ENCODE assay signal across 10 cellular contexts in genomic region chr2:152499411-152499810, GRCh38.
DNase-seq lines count a peak whose midpoint lies in the region; ATAC-seq, FAIRE-seq and TF ChIP-seq lines count a peak whose summit lies in the region.
"Had no signal": no experiment of that assay in that cellular context is flagged by ENCODE, and none has a peak within 500 bp of the region (broad histone marks: within the 10 kb centered on the region; RNA-seq: fewer than 3 reads in every experiment).

No MANE protein-coding gene starts in this region.

- CTCF ChIA-PET in GM12878 (lab: Yijun Ruan, JAX) = interaction anchor here (1.0 to 2.9 kb wide), 7 partner anchors 13 to 323 kb away, joined by 3 to 8 read pairs (median 4); partner anchors contain the start of gene STAM2

- TF ChIP-seq EP300 in GM12878 (IDR thresholded peaks at IDR 0.05; ENCODE audit: borderline replicate concordance in 1 of 2, control insufficient read depth in 1 of 2, low read depth in 2 of 2, low read length in 2 of 2) = no peak

- H4K20me1 ChIP-seq in GM23248 (ENCODE audit: insufficient read depth) (no peaks in the 10 kb centered on the region), GM12878 (ENCODE audit: control insufficient read depth, insufficient read depth) (no peaks in the 10 kb centered on the region)

- POLR2A ChIA-PET in GM12878 (lab: Charles Lee) = interaction anchor here (0.8 to 1.4 kb wide), 4 partner anchors 9 to 114 kb away, joined by 3 to 6 read pairs (median 3); no protein-coding TSS in a partner anchor

- SMC1A ChIA-PET in GM12878 (lab: Charles Lee; ENCODE audit: uncharacterized antibody, unreplicated experiment) = interaction anchor here (0.7 to 12.4 kb wide), 14 partner anchors 8 to 323 kb away, joined by 3 to 98 read pairs (median 4); no protein-coding TSS in a partner anchor

- intact Hi-C loops in GM12878 (cut with micrococcal nuclease; ENCODE audit: unreplicated experiment) (loop anchor here (5.0 kb wide), 2 partner anchors 92 to 162 kb away; partner anchors contain the start of gene FMNL2), lower lobe of right lung (cut with DNase I) (no loop called here)

- DNase-seq in GM23248 (peak; percentile 22), GM12878 (ENCODE audit: low read depth, low spot score) (no peak), lower lobe of right lung (no peak), EL (no peak), hepatic stellate cell (ENCODE audit: low spot score) (no peak), NCI-H128 (lab: John Stamatoyannopoulos, UW; ENCODE audit: unreplicated experiment) (no peak)

- no peak for TF ChIP-seq CTCF in GM12878 (IDR thresholded peaks at IDR 0.05 in 2 of 3, conservative IDR thresholded peaks at IDR 0.05 in 1 of 3; ENCODE audit: control insufficient read depth in 2 of 3, extremely low read depth in 1 of 3, insufficient read depth in 1 of 3, low read depth in 3 of 3, low read length in 3 of 3)
- TF ChIP-seq CTCF in lower lobe of right lung (IDR thresholded peaks at IDR 0.05) = no peak

- peaks cover 19% of the 10 kb centered on the region for H3K4me1 ChIP-seq in GM23248 (ENCODE audit: insufficient read depth)
- H3K4me1 ChIP-seq in GM12878 (ENCODE audit: control insufficient read depth, insufficient read depth, low read length) = peaks cover 24% of the 10 kb centered on the region
- H3K4me1 ChIP-seq in lower lobe of right lung = peaks cover 30% of the 10 kb centered on the region
- H3K4me1 ChIP-seq in subcutaneous abdominal adipose tissue (ENCODE audit: control insufficient read depth in 5 of 5, insufficient read depth in 5 of 5, low read length in 5 of 5) = peaks cover 14 to 44% (median 34%) of the 10 kb centered on the region in 5 donors
- H3K4me1 ChIP-seq: prostate gland had no signal

- no peaks in the 10 kb centered on the region for H3K9me3 ChIP-seq in GM23248 (ENCODE audit: low read depth)
- no peaks in the 10 kb centered on the region; the same call in 2 of the 3 replicates for H3K9me3 ChIP-seq in GM12878 (replicated peaks; ENCODE audit: control insufficient read depth, insufficient read depth, low read length)
- H3K9me3 ChIP-seq in lower lobe of right lung = no peaks in the 10 kb centered on the region
- H3K9me3 ChIP-seq in subcutaneous abdominal adipose tissue (ENCODE audit: control insufficient read depth in 5 of 5, low read length in 5 of 5) = no peaks in the 10 kb centered on the region
- H3K9me3 ChIP-seq: prostate gland had no signal

- H2AFZ ChIP-seq in GM23248 (no peak overlapping the region; the same call in 1 of the 2 replicates), GM12878 (ENCODE audit: control insufficient read depth, low read depth, low read length) (peak overlapping the region; percentile 41)

- TF ChIP-seq POLR2A in GM12878 (IDR thresholded peaks at IDR 0.05; ENCODE audit: low read depth, low read length) = no peak

- H3K27me3 ChIP-seq in GM23248 (replicated peaks; ENCODE audit: insufficient read depth) (no peaks in the 10 kb centered on the region), GM12878 (replicated peaks in 1 of 2; ENCODE audit: control insufficient read depth in 2 of 2, insufficient read depth in 2 of 2, low read length in 1 of 2) (no peaks in the 10 kb centered on the region; a peak in 1 of 4 replicates), lower lobe of right lung (ENCODE audit: low read depth) (no peaks in the 10 kb centered on the region), subcutaneous abdominal adipose tissue (ENCODE audit: control insufficient read depth in 5 of 5, insufficient read depth in 4 of 5, low read length in 5 of 5) (no peaks in the 10 kb centered on the region)

- no peak for FAIRE-seq in GM12878 (lab: Jason Lieb, UNC)

- H3K36me3 ChIP-seq in GM23248 (ENCODE audit: low read depth) = no peaks in the 10 kb centered on the region
- H3K36me3 ChIP-seq in GM12878 (ENCODE audit: control insufficient read depth in 2 of 2, insufficient read depth in 2 of 2, low read length in 1 of 2) = no peaks in the 10 kb centered on the region
- no peaks in the 10 kb centered on the region for H3K36me3 ChIP-seq in lower lobe of right lung
- H3K36me3 ChIP-seq in subcutaneous abdominal adipose tissue (ENCODE audit: control insufficient read depth in 5 of 5, insufficient read depth in 5 of 5, low read length in 5 of 5) = no peaks in the 10 kb centered on the region
- H3K36me3 ChIP-seq: prostate gland had no signal

- RAD21 ChIA-PET in GM12878 (lab: Charles Lee; ENCODE audit: unreplicated experiment) = interaction anchor here (0.7 to 1.9 kb wide), 8 partner anchors 10 to 216 kb away, joined by 3 to 6 read pairs (median 4); no protein-coding TSS in a partner anchor

- ATAC-seq in GM12878 = peak; percentile 11
- no peak for ATAC-seq in lower lobe of right lung
- ATAC-seq in GM18867 (IDR thresholded peaks at IDR 0.05; ENCODE audit: unreplicated experiment) = no peak

- BruUV-seq in GM12878 (replicated peaks; lab: Mats Ljungman, UMichigan) = no TSS peak

- H3K4me2 ChIP-seq in GM23248 (ENCODE audit: unreplicated experiment) = peak overlapping the region; percentile 39
- peak overlapping the region; percentile 57 for H3K4me2 ChIP-seq in GM12878 (ENCODE audit: control insufficient read depth, insufficient read depth)

- peak overlapping the region; percentile 35 for H3K27ac ChIP-seq in GM23248
- H3K27ac ChIP-seq in GM12878 (ENCODE audit: control insufficient read depth, insufficient read depth) = peak overlapping the region; percentile 31
- H3K27ac ChIP-seq in lower lobe of right lung = peak overlapping the region; percentile 66
- peak overlapping the region; percentile 95 for H3K27ac ChIP-seq in subcutaneous abdominal adipose tissue (ENCODE audit: low read depth, low read length)
- H3K27ac ChIP-seq: RWPE1 had no signal

- in situ Hi-C loops in GM23248 (cut with MboI) = no loop called here
- in situ Hi-C loops in GM12878 (cut with MboI) = no loop called here

- peak overlapping the region; percentile 41; the same call in 1 of the 2 replicates for H3K4me3 ChIP-seq in GM23248
- 0 out of 2 replicates have a peak overlapping the region, but pooled peaks have one; percentile 11 for H3K4me3 ChIP-seq in GM12878
- H3K4me3 ChIP-seq in lower lobe of right lung = no peak overlapping the region
- peak overlapping the region in 2 of 5 donors; percentile 6 to 50 for H3K4me3 ChIP-seq in subcutaneous abdominal adipose tissue (ENCODE audit: low read depth in 1 of 5, low read length in 5 of 5)
- H3K4me3 ChIP-seq: prostate gland had no signal

- TF ChIP-seq RAD21 in GM12878 (IDR thresholded peaks at IDR 0.05; ENCODE audit: insufficient read depth, low read depth, low read length) = no peak

- H3K9ac ChIP-seq in GM23248 (peak overlapping the region; percentile 31), GM12878 (ENCODE audit: control insufficient read depth, insufficient read depth, low read length) (peak overlapping the region; percentile 35), subcutaneous abdominal adipose tissue (ENCODE audit: low read length in 5 of 5) (peak overlapping the region; percentile 29 to 78 (median 32))

- peaks cover 5% of the 10 kb centered on the region; the same call in 1 of the 2 replicates for H3F3A ChIP-seq in GM23248 (ENCODE audit: insufficient read depth)

- H3K79me2 ChIP-seq in GM23248 (ENCODE audit: insufficient read depth) (peaks cover 88% of the 10 kb centered on the region), GM12878 (ENCODE audit: control insufficient read depth, insufficient read depth, low read length) (peaks cover 2% of the 10 kb centered on the region)

- no peaks in the 10 kb centered on the region for H3K9me2 ChIP-seq in GM23248 (ENCODE audit: insufficient read depth)

- WGBS in GM23248 (ENCODE audit: low coverage in 1 of 2, low lambda C conversion rate in 2 of 2, missing lambda C conversion rate in 2 of 2), 2 experiments = 73 to 77% methylated on average over 3 of the region's 3 CpGs
- 2% methylated on average over 3 of the region's 3 CpGs for WGBS in GM12878 (ENCODE audit: insufficient coverage, insufficient replicate concordance, low lambda C conversion rate, missing lambda C conversion rate)

TF ChIP-seq in GM12878, 131 proteins besides CTCF, POLR2A, EP300 and RAD21 (continues in another document):
- no peak for TF ChIP-seq SP1 (IDR thresholded peaks at IDR 0.05; ENCODE audit: low read depth, low read length)
- TF ChIP-seq ZZZ3 (IDR thresholded peaks at IDR 0.05; ENCODE audit: control insufficient read depth, insufficient read length, low read depth) = no peak
- no peak for TF ChIP-seq MXI1 (IDR thresholded peaks at IDR 0.05; ENCODE audit: low read depth, low read length)
- no peak for TF ChIP-seq MEF2A (IDR thresholded peaks at IDR 0.05; ENCODE audit: insufficient read depth, low read depth, low read length)
- TF ChIP-seq, protein P1, sequence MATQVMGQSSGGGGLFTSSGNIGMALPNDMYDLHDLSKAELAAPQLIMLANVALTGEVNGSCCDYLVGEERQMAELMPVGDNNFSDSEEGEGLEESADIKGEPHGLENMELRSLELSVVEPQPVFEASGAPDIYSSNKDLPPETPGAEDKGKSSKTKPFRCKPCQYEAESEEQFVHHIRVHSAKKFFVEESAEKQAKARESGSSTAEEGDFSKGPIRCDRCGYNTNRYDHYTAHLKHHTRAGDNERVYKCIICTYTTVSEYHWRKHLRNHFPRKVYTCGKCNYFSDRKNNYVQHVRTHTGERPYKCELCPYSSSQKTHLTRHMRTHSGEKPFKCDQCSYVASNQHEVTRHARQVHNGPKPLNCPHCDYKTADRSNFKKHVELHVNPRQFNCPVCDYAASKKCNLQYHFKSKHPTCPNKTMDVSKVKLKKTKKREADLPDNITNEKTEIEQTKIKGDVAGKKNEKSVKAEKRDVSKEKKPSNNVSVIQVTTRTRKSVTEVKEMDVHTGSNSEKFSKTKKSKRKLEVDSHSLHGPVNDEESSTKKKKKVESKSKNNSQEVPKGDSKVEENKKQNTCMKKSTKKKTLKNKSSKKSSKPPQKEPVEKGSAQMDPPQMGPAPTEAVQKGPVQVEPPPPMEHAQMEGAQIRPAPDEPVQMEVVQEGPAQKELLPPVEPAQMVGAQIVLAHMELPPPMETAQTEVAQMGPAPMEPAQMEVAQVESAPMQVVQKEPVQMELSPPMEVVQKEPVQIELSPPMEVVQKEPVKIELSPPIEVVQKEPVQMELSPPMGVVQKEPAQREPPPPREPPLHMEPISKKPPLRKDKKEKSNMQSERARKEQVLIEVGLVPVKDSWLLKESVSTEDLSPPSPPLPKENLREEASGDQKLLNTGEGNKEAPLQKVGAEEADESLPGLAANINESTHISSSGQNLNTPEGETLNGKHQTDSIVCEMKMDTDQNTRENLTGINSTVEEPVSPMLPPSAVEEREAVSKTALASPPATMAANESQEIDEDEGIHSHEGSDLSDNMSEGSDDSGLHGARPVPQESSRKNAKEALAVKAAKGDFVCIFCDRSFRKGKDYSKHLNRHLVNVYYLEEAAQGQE (IDR thresholded peaks at IDR 0.05; ENCODE audit: low read depth, low read length) = no peak

Comparison
In these comparisons a context has a peak if more than half of its experiments do, and no peak if none do; other contexts are left out.
1. H3K27ac ChIP-seq: peak in every context shown above with its lines; median percentile 95 in subcutaneous abdominal adipose tissue; 66 in lower lobe of right lung; 35 in GM23248; 31 in GM12878.